ENCODE assay signal across 20 cellular contexts in genomic region chr2:242098034-242098433, GRCh38.
"Had no signal": no experiment of that assay in that cellular context is flagged by ENCODE, and none has a peak within 500 bp of the region (broad histone marks: within the 10 kb centered on the region; RNA-seq: fewer than 3 reads in every experiment).

No MANE protein-coding gene starts in this region.

- ATAC-seq: activated CD8-positive, alpha-beta memory T cell treated with anti-CD3 and anti-CD28 coated beads, Interleukin-2, amount 10 ng/mL, durations not matched to agents 7 days and 5 days; gastroesophageal sphincter had no signal

- FAIRE-seq: endometrium, islet of Langerhans, TTC549 had no signal

- H3K4me3 ChIP-seq: cardiac muscle cell, gastroesophageal sphincter, lung, tibial nerve, vagina had no signal

- H3K27ac Mint-ChIP-seq: activated CD4-positive, alpha-beta memory T cell treated with anti-CD3 and anti-CD28 coated beads for 36 hours; activated CD8-positive, alpha-beta memory T cell treated with anti-CD3 and anti-CD28 coated beads, Interleukin-2, amount 10 ng/mL, durations not matched to agents 7 days and 5 days; activated naive CD4-positive, alpha-beta T cell treated with anti-CD3 and anti-CD28 coated beads, Interleukin-2, amount 10 ng/mL, durations not matched to agents 7 days and 5 days; activated T-helper 2 cell treated with anti-CD3 and anti-CD28 coated beads, Interferon-gamma antibody, Interleukin-2, Interleukin-4, amounts not matched to agents 10 μg/mL and 5 μg/mL and 100 μg/mL, durations not matched to agents 14 hours and 24 hours and 36 hours; naive thymus-derived CD4-positive, alpha-beta T cell had no signal

- H3K9me3 ChIP-seq: gastroesophageal sphincter, tibial nerve, vagina had no signal

- H3K4me1 Mint-ChIP-seq: activated CD8-positive, alpha-beta memory T cell treated with anti-CD3 and anti-CD28 coated beads, Interleukin-2, amount 10 ng/mL, durations not matched to agents 7 days and 5 days; activated naive CD4-positive, alpha-beta T cell treated with anti-CD3 and anti-CD28 coated beads, Interleukin-2, amount 10 ng/mL, durations not matched to agents 7 days and 5 days had no signal

- H3K4me3 Mint-ChIP-seq: activated CD4-positive, alpha-beta memory T cell treated with anti-CD3 and anti-CD28 coated beads for 36 hours; activated CD8-positive, alpha-beta memory T cell treated with anti-CD3 and anti-CD28 coated beads, Interleukin-2, amount 10 ng/mL, durations not matched to agents 7 days and 5 days; activated naive CD4-positive, alpha-beta T cell treated with anti-CD3 and anti-CD28 coated beads, Interleukin-2, amount 10 ng/mL, durations not matched to agents 7 days and 5 days; naive thymus-derived CD4-positive, alpha-beta T cell had no signal

- H3K27me3 ChIP-seq: cardiac muscle cell, gastroesophageal sphincter, tibial nerve, vagina had no signal

- H3K36me3 ChIP-seq: cardiac muscle cell had no signal

- DNase-seq: activated CD4-positive, alpha-beta memory T cell treated with anti-CD3 and anti-CD28 coated beads for 36 hours; activated CD4-positive, alpha-beta T cell treated with anti-CD3 and anti-CD28 coated beads for 1 hour; activated CD8-positive, alpha-beta memory T cell treated with anti-CD3 and anti-CD28 coated beads, Interleukin-2, amount 10 ng/mL, durations not matched to agents 7 days and 5 days; activated naive CD4-positive, alpha-beta T cell treated with anti-CD3 and anti-CD28 coated beads, Interleukin-2, amount 10 ng/mL, durations not matched to agents 7 days and 5 days; activated T-cell treated with anti-CD3 and anti-CD28 coated beads, Interleukin-2, amount 50 U/mL, for 1 hour; naive thymus-derived CD4-positive, alpha-beta T cell; retina; stimulated activated CD4-positive, alpha-beta T cell treated with anti-CD3 and anti-CD28 coated beads, Interleukin-4, amount 100 ng/mL, for 1 hour; stimulated activated naive CD4-positive, alpha-beta T cell treated with Interleukin-2 at 50 U/mL for 16 hours; substantia nigra; T-helper 2 cell had no signal

- H3K27me3 Mint-ChIP-seq: activated CD4-positive, alpha-beta memory T cell treated with anti-CD3 and anti-CD28 coated beads for 36 hours; activated CD8-positive, alpha-beta memory T cell treated with anti-CD3 and anti-CD28 coated beads, Interleukin-2, amount 10 ng/mL, durations not matched to agents 7 days and 5 days; activated naive CD4-positive, alpha-beta T cell treated with anti-CD3 and anti-CD28 coated beads, Interleukin-2, amount 10 ng/mL, durations not matched to agents 7 days and 5 days; naive thymus-derived CD4-positive, alpha-beta T cell had no signal

- H3K9me3 Mint-ChIP-seq: activated CD4-positive, alpha-beta memory T cell treated with anti-CD3 and anti-CD28 coated beads for 36 hours; activated naive CD4-positive, alpha-beta T cell treated with anti-CD3 and anti-CD28 coated beads, Interleukin-2, amount 10 ng/mL, durations not matched to agents 7 days and 5 days; activated T-helper 2 cell treated with anti-CD3 and anti-CD28 coated beads, Interferon-gamma antibody, Interleukin-2, Interleukin-4, amounts not matched to agents 10 μg/mL and 5 μg/mL and 100 μg/mL, durations not matched to agents 14 hours and 24 hours and 36 hours; naive thymus-derived CD4-positive, alpha-beta T cell had no signal

- H3K27ac ChIP-seq: cardiac muscle cell, gastroesophageal sphincter, tibial nerve, vagina had no signal

- H3K4me1 ChIP-seq: gastroesophageal sphincter, vagina had no signal
